Comparison of ENCODE assay signal across 31 cellular contexts in the genomic region with DNA sequence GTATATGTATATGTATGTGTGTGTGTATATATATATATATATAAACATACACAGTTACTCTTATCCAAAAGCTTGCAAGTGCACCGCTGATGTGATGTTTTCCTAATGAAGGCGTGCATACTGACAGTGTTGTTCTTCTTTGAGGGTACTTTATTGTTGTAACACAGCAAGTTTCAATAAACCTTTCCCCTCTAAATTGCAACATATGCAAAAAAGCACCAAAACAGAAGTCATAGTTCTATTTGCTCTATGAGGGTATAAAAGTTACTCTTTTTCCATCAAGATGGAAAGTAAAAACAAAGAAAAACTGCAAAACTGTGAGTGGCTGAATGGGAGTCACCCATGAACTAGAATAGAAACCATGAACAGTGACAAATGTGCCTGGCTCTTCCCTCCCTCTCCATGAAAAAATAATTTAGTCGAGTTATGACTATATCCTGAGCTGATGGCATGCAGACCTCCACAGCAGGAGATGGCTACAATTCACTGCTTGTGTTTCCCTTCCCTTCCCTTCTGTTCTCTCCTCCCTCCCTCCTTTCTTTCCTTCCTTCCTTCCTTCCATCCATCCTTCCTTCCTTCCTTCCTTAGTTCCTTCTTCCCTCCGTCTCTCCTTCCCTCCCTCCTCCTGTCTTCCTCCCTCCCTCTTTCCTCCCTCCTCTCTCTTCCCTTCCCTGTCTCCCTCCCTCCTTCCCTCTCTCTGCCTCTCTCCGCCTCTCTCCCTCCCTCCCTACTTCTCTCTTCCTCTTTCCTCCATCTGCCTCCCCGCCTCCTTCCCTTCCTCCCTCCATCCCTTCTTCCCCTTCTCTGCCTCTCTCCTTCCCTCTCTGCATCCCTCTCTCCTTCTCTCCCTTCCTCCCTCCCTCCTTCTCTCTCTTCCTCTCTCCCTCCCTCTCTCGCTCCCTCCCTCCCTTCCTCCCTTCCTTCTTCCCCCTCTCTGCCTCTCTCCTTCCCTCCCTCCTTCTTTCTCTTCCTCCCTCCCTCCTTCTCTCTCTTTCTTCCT.
"Had no signal": no experiment of that assay in that cellular context is flagged by ENCODE, and none has a peak within 500 bp of the region (broad histone marks: within the 10 kb centered on the region; RNA-seq: fewer than 3 reads in every experiment).

No MANE protein-coding gene starts in this region.

- H3K4me1 ChIP-seq: ascending aorta, breast epithelium, SJCRH30 had no signal

- H3K27ac Mint-ChIP-seq: activated CD4-positive, alpha-beta T cell treated with anti-CD3 and anti-CD28 coated beads for 36 hours; activated CD4-positive, alpha-beta T cell treated with anti-CD3 and anti-CD28 coated beads, Interleukin-2, amount 10 ng/mL, durations not matched to agents 7 days and 5 days; activated CD8-positive, alpha-beta T cell treated with anti-CD3 and anti-CD28 coated beads, Interleukin-2, amount 10 ng/mL, durations not matched to agents 7 days and 5 days; activated naive CD4-positive, alpha-beta T cell treated with anti-CD3 and anti-CD28 coated beads, Interleukin-2, amount 50 U/mL, for 24 hours; activated naive CD8-positive, alpha-beta T cell treated with anti-CD3 and anti-CD28 coated beads, Interleukin-2, amount 10 ng/mL, durations not matched to agents 7 days and 5 days; activated T-cell treated with anti-CD3 and anti-CD28 coated beads, Interleukin-2, amount 50 U/mL, for 24 hours; activated T-helper 2 cell treated with anti-CD3 and anti-CD28 coated beads, Interferon-gamma antibody, Interleukin-2, Interleukin-4, amounts not matched to agents 10 μg/mL and 5 μg/mL and 100 μg/mL, durations not matched to agents 14 hours and 24 hours and 36 hours had no signal

- H3K27ac ChIP-seq: ascending aorta, breast epithelium, SJCRH30, SK-N-MC, WERI-Rb-1 had no signal

- ATAC-seq: activated CD4-positive, alpha-beta T cell treated with anti-CD3 and anti-CD28 coated beads for 36 hours; activated CD8-positive, alpha-beta T cell treated with anti-CD3 and anti-CD28 coated beads, Interleukin-2, amount 10 ng/mL, durations not matched to agents 7 days and 5 days; Panc1 had no signal

- H3K4me1 Mint-ChIP-seq: activated CD4-positive, alpha-beta T cell treated with anti-CD3 and anti-CD28 coated beads for 36 hours; activated CD4-positive, alpha-beta T cell treated with anti-CD3 and anti-CD28 coated beads, Interleukin-2, amount 10 ng/mL, durations not matched to agents 7 days and 5 days; activated naive CD4-positive, alpha-beta T cell treated with anti-CD3 and anti-CD28 coated beads, Interleukin-2, amount 50 U/mL, for 24 hours; activated naive CD8-positive, alpha-beta T cell treated with anti-CD3 and anti-CD28 coated beads, Interleukin-2, amount 10 ng/mL, durations not matched to agents 7 days and 5 days had no signal

- H3K9me3 ChIP-seq: ascending aorta, breast epithelium, SJCRH30 had no signal

- DNase-seq: activated CD4-positive, alpha-beta T cell treated with anti-CD3 and anti-CD28 coated beads for 36 hours; activated CD4-positive, alpha-beta T cell treated with anti-CD3 and anti-CD28 coated beads, Interleukin-2, amount 10 ng/mL, durations not matched to agents 7 days and 5 days; activated CD4-positive, alpha-beta T cell treated with anti-CD3 and anti-CD28 coated beads, Interleukin-2, amount 50 U/mL, for 48 hours; activated CD8-positive, alpha-beta T cell treated with anti-CD3 and anti-CD28 coated beads, Interleukin-2, amount 10 ng/mL, durations not matched to agents 7 days and 5 days; activated gamma-delta T cell; activated naive CD4-positive, alpha-beta T cell treated with Interleukin-2 at 50 U/mL for 16 hours; activated naive CD8-positive, alpha-beta T cell treated with anti-CD3 and anti-CD28 coated beads, Interleukin-2, amount 10 ng/mL, durations not matched to agents 7 days and 5 days; activated T-cell treated with anti-CD3 and anti-CD28 coated beads, Interleukin-2, amount 50 U/mL, for 24 hours; amygdala; caudate nucleus; cerebellar nuclear complex; Karpas-422; NCI-H1105; NCI-H1417 treated with DMSO at 0.1 percent for 48 hours; NCI-H187 treated with DMSO at 0.1 percent for 48 hours; NCI-H2081; NCI-H226; NCI-H446 treated with DMSO at 0.1 percent for 48 hours; NCI-H524; NCI-H69; NCI-H82; SHP77; SJCRH30; T1000; WERI-Rb-1 had no signal

- H3K36me3 ChIP-seq: ascending aorta, breast epithelium, SJCRH30, WERI-Rb-1 had no signal

- H3K27me3 ChIP-seq: ascending aorta had no signal

- H3K4me3 Mint-ChIP-seq: activated CD4-positive, alpha-beta T cell treated with anti-CD3 and anti-CD28 coated beads for 36 hours; activated CD4-positive, alpha-beta T cell treated with anti-CD3 and anti-CD28 coated beads, Interleukin-2, amount 10 ng/mL, durations not matched to agents 7 days and 5 days; activated CD8-positive, alpha-beta T cell treated with anti-CD3 and anti-CD28 coated beads, Interleukin-2, amount 10 ng/mL, durations not matched to agents 7 days and 5 days; activated naive CD4-positive, alpha-beta T cell treated with anti-CD3 and anti-CD28 coated beads, Interleukin-2, amount 50 U/mL, for 24 hours; activated naive CD8-positive, alpha-beta T cell treated with anti-CD3 and anti-CD28 coated beads, Interleukin-2, amount 10 ng/mL, durations not matched to agents 7 days and 5 days; activated T-cell treated with anti-CD3 and anti-CD28 coated beads, Interleukin-2, amount 50 U/mL, for 24 hours had no signal

- H3K9me3 Mint-ChIP-seq: activated CD4-positive, alpha-beta T cell treated with anti-CD3 and anti-CD28 coated beads, Interleukin-2, amount 10 ng/mL, durations not matched to agents 7 days and 5 days; activated naive CD4-positive, alpha-beta T cell treated with anti-CD3 and anti-CD28 coated beads, Interleukin-2, amount 50 U/mL, for 24 hours; activated naive CD8-positive, alpha-beta T cell treated with anti-CD3 and anti-CD28 coated beads, Interleukin-2, amount 10 ng/mL, durations not matched to agents 7 days and 5 days; activated T-cell treated with anti-CD3 and anti-CD28 coated beads, Interleukin-2, amount 50 U/mL, for 24 hours; activated T-helper 2 cell treated with anti-CD3 and anti-CD28 coated beads, Interferon-gamma antibody, Interleukin-2, Interleukin-4, amounts not matched to agents 10 μg/mL and 5 μg/mL and 100 μg/mL, durations not matched to agents 14 hours and 24 hours and 36 hours had no signal

- H3K4me3 ChIP-seq: ascending aorta, breast epithelium, SJCRH30, SK-N-MC had no signal

- H3K36me3 Mint-ChIP-seq: activated naive CD4-positive, alpha-beta T cell treated with anti-CD3 and anti-CD28 coated beads, Interleukin-2, amount 50 U/mL, for 24 hours; activated naive CD8-positive, alpha-beta T cell treated with anti-CD3 and anti-CD28 coated beads, Interleukin-2, amount 10 ng/mL, durations not matched to agents 7 days and 5 days had no signal
